ENCODE assay signal across 22 cellular contexts in genomic region chr3:132622148-132622547, GRCh38. TPM values are rescaled to one million over a fixed set of nuclear protein-coding genes. Genes with fewer than 3 reads are reported as not detected.
"Had no signal": no experiment of that assay in that cellular context is flagged by ENCODE, and none has a peak within 500 bp of the region (broad histone marks: within the 10 kb centered on the region; RNA-seq: fewer than 3 reads in every experiment).

No MANE protein-coding gene starts in this region.

- DNase-seq: effector CD4-positive, alpha-beta T cell; endodermal cell; heart right ventricle; hypothalamus; islet precursor cell; mammary epithelial cell; naive thymus-derived CD4-positive, alpha-beta T cell; nephron progenitor cell; retina; right lobe of liver; stimulated activated CD4-positive, alpha-beta T cell treated with anti-CD3 and anti-CD28 coated beads, Interleukin-4, amount 100 ng/mL, for 1 hour; stimulated activated CD8-positive, alpha-beta memory T cell treated with anti-CD3 and anti-CD28 coated beads, Interleukin-4, amount 100 ng/mL, for 48 hours; stimulated activated naive CD8-positive, alpha-beta T cell treated with anti-CD3 and anti-CD28 coated beads, Interleukin-15, Interleukin-2, amounts not matched to agents 100 U/mL and 50 U/mL, for 24 hours; thyroid gland; upper lobe of left lung; uterus had no signal

- H3K9ac ChIP-seq: parathyroid adenoma had no signal

- H3K27ac ChIP-seq: heart right ventricle, parathyroid adenoma, prostate gland, right lobe of liver, suprapubic skin, thyroid gland, uterus had no signal

- H3K79me2 ChIP-seq: parathyroid adenoma had no signal

- H3K36me3 ChIP-seq: prostate gland, thyroid gland, uterus had no signal

- H3K27me3 ChIP-seq: heart right ventricle, right lobe of liver, suprapubic skin, thyroid gland, upper lobe of left lung, uterus had no signal

- H3K9me3 ChIP-seq: prostate gland, right lobe of liver, suprapubic skin, thyroid gland, upper lobe of left lung, uterus had no signal

- H3K4me3 ChIP-seq: heart right ventricle, prostate gland, right lobe of liver, suprapubic skin, thyroid gland, upper lobe of left lung, uterus had no signal

- H2AFZ ChIP-seq: parathyroid adenoma had no signal

- H3K4me1 ChIP-seq: parathyroid adenoma, prostate gland, right lobe of liver, upper lobe of left lung, uterus had no signal

RNA-seq across cellular contexts. Expression of gene ACKR4, which starts 25.1 kb away (rescaled TPM):
- total RNA-seq: endodermal cell, esophagus mucosa, frontal cortex, left lobe of liver had no signal
